1 cellular context compared by ENCODE assay signal in the genomic region with DNA sequence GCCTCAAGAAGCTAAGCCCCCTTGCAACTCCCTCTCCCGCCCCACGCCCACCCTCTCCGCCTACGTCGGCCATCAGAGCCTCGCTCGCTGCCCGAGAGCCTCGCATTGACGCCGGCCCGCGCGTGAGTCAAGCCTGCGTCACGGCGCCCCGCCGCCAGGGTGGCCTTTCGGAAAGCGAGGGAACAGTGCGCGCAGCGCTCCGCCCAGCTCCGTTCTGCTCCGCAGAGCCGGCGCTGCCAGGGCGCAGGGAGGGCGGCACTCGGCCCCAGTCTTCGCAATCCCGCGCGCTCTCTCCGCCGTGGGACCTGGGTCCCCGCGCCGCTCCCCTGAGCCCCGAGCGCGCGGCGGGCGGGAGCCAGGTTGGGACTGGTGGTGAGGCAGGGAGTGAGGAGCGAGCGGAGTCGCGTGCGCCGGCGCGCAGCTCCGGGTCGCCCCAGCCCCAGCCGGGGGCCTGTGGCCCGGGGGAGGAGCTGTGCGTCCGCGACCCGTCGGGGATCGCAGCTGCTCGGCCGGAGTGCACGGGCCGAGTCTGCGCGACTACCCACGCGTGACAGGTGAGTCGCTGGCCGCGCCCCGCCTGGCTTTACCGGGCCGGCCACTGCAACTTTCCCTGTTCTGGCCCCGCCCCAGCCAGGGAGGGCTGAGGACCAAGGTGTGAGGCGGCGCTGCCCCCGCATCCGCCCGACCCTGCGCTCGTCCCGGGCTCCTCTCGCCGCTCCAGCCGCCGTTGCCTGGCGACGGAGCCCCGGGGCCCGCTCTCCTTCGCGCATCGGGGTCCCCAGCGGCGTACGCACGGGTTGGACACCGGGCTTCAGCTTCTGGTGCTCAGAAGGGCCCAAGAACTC.
TF ChIP-seq lines count a peak whose summit lies in the region.

A gene (plus strand): TSS at position 165 of the 845 bp plus-strand sequence. CDS start 16,436 bp downstream, outside the sequence.

TF ChIP-seq in GM12878, 131 proteins besides CTCF, POLR2A, EP300 and RAD21 (continued from another document):
- TF ChIP-seq NFYA (IDR thresholded peaks at IDR 0.05; ENCODE audit: borderline replicate concordance, low read depth, low read length), result no peak
- no peak for TF ChIP-seq RELA (IDR thresholded peaks at IDR 0.05; ENCODE audit: borderline replicate concordance, partially characterized antibody)
- TF ChIP-seq, protein P1, sequence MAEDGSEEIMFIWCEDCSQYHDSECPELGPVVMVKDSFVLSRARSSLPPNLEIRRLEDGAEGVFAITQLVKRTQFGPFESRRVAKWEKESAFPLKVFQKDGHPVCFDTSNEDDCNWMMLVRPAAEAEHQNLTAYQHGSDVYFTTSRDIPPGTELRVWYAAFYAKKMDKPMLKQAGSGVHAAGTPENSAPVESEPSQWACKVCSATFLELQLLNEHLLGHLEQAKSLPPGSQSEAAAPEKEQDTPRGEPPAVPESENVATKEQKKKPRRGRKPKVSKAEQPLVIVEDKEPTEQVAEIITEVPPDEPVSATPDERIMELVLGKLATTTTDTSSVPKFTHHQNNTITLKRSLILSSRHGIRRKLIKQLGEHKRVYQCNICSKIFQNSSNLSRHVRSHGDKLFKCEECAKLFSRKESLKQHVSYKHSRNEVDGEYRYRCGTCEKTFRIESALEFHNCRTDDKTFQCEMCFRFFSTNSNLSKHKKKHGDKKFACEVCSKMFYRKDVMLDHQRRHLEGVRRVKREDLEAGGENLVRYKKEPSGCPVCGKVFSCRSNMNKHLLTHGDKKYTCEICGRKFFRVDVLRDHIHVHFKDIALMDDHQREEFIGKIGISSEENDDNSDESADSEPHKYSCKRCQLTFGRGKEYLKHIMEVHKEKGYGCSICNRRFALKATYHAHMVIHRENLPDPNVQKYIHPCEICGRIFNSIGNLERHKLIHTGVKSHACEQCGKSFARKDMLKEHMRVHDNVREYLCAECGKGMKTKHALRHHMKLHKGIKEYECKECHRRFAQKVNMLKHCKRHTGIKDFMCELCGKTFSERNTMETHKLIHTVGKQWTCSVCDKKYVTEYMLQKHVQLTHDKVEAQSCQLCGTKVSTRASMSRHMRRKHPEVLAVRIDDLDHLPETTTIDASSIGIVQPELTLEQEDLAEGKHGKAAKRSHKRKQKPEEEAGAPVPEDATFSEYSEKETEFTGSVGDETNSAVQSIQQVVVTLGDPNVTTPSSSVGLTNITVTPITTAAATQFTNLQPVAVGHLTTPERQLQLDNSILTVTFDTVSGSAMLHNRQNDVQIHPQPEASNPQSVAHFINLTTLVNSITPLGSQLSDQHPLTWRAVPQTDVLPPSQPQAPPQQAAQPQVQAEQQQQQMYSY (CRISPR knock-in tag; IDR thresholded peaks at IDR 0.05), result no peak
- TF ChIP-seq EED (IDR thresholded peaks at IDR 0.05; ENCODE audit: low read depth), result no peak
- no peak for TF ChIP-seq KLF5 (IDR thresholded peaks at IDR 0.05; ENCODE audit: partially characterized antibody)
- no peak for TF ChIP-seq BCL11A (IDR thresholded peaks at IDR 0.05; ENCODE audit: low read depth, low read length)
- TF ChIP-seq, protein P2, sequence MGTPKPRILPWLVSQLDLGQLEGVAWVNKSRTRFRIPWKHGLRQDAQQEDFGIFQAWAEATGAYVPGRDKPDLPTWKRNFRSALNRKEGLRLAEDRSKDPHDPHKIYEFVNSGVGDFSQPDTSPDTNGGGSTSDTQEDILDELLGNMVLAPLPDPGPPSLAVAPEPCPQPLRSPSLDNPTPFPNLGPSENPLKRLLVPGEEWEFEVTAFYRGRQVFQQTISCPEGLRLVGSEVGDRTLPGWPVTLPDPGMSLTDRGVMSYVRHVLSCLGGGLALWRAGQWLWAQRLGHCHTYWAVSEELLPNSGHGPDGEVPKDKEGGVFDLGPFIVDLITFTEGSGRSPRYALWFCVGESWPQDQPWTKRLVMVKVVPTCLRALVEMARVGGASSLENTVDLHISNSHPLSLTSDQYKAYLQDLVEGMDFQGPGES (IDR thresholded peaks at IDR 0.05), result no peak
- no peak for TF ChIP-seq BRCA1 (IDR thresholded peaks at IDR 0.05; ENCODE audit: low read depth, low read length)
- TF ChIP-seq, protein P3, sequence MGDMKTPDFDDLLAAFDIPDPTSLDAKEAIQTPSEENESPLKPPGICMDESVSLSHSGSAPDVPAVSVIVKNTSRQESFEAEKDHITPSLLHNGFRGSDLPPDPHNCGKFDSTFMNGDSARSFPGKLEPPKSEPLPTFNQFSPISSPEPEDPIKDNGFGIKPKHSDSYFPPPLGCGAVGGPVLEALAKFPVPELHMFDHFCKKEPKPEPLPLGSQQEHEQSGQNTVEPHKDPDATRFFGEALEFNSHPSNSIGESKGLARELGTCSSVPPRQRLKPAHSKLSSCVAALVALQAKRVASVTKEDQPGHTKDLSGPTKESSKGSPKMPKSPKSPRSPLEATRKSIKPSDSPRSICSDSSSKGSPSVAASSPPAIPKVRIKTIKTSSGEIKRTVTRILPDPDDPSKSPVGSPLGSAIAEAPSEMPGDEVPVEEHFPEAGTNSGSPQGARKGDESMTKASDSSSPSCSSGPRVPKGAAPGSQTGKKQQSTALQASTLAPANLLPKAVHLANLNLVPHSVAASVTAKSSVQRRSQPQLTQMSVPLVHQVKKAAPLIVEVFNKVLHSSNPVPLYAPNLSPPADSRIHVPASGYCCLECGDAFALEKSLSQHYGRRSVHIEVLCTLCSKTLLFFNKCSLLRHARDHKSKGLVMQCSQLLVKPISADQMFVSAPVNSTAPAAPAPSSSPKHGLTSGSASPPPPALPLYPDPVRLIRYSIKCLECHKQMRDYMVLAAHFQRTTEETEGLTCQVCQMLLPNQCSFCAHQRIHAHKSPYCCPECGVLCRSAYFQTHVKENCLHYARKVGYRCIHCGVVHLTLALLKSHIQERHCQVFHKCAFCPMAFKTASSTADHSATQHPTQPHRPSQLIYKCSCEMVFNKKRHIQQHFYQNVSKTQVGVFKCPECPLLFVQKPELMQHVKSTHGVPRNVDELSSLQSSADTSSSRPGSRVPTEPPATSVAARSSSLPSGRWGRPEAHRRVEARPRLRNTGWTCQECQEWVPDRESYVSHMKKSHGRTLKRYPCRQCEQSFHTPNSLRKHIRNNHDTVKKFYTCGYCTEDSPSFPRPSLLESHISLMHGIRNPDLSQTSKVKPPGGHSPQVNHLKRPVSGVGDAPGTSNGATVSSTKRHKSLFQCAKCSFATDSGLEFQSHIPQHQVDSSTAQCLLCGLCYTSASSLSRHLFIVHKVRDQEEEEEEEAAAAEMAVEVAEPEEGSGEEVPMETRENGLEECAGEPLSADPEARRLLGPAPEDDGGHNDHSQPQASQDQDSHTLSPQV (IDR thresholded peaks at IDR 0.05), result no peak
- TF ChIP-seq, protein P4, sequence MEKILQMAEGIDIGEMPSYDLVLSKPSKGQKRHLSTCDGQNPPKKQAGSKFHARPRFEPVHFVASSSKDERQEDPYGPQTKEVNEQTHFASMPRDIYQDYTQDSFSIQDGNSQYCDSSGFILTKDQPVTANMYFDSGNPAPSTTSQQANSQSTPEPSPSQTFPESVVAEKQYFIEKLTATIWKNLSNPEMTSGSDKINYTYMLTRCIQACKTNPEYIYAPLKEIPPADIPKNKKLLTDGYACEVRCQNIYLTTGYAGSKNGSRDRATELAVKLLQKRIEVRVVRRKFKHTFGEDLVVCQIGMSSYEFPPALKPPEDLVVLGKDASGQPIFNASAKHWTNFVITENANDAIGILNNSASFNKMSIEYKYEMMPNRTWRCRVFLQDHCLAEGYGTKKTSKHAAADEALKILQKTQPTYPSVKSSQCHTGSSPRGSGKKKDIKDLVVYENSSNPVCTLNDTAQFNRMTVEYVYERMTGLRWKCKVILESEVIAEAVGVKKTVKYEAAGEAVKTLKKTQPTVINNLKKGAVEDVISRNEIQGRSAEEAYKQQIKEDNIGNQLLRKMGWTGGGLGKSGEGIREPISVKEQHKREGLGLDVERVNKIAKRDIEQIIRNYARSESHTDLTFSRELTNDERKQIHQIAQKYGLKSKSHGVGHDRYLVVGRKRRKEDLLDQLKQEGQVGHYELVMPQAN (conservative IDR thresholded peaks at IDR 0.05), result no peak
TF ChIP-seq in GM12878: peak in this region for 0.
